In genomic region chr1:54488831-54489626, GRCh38 we compare ENCODE assay signal across 8 cellular contexts. TPM values are rescaled to one million over a fixed set of nuclear protein-coding genes. Genes with fewer than 3 reads are reported as not detected.
A peak's percentile ranks its signal among the peaks of the same experiment; 100 is the strongest.
DNase-seq lines count a peak whose midpoint lies in the region; ATAC-seq lines count a peak whose summit lies in the region.

No MANE protein-coding gene starts in this region.

- peaks cover 17% of the 10 kb centered on the region for H3K27me3 ChIP-seq in NT2/D1 (ENCODE audit: insufficient read depth, insufficient read length)
- peaks cover 5% of the 10 kb centered on the region for H3K27me3 ChIP-seq in mucosa of stomach (ENCODE audit: control insufficient read depth, insufficient read depth, low read length)

- peak overlapping the region; percentile 60 for H3K4me3 ChIP-seq in NT2/D1 (ENCODE audit: insufficient read length, low read depth)
- H3K4me3 ChIP-seq in mucosa of stomach (ENCODE audit: low read length): peak overlapping the region; percentile 47

- peak; percentile 44 to 61 for DNase-seq in AML-193 (lab: John Stamatoyannopoulos, UW)
- peak; percentile 33 for DNase-seq in HS-5 (ENCODE audit: low read depth)
- peak; percentile 89 for DNase-seq in NT2/D1 (ENCODE audit: low read depth, low spot score)
- DNase-seq in activated T-cell treated with anti-CD3 and anti-CD28 coated beads, Interleukin-2, amount 50 U/mL, for 48 hours: peak; percentile 86 to 87
- peak; percentile 31 for DNase-seq in stimulated activated CD8-positive, alpha-beta memory T cell treated with anti-CD3 and anti-CD28 coated beads, Interleukin-7, amount 100 ng/mL, for 24 hours (ENCODE audit: low read depth)

- peak overlapping the region; percentile 92 for H3K9ac ChIP-seq in NT2/D1 (ENCODE audit: insufficient read length, low read depth)
- H3K9ac ChIP-seq in mucosa of stomach (ENCODE audit: low read length): peak overlapping the region; percentile 76

- H3K9me3 ChIP-seq in NT2/D1 (ENCODE audit: insufficient read depth, low read length) (no peaks in the 10 kb centered on the region), mucosa of stomach (ENCODE audit: control insufficient read depth, low read length) (no peaks in the 10 kb centered on the region)

- H3K4me1 ChIP-seq in NT2/D1 (ENCODE audit: insufficient read depth, insufficient read length): peaks cover 18% of the 10 kb centered on the region
- H3K4me1 ChIP-seq in mucosa of stomach (ENCODE audit: control insufficient read depth, insufficient read depth, low read length): peaks cover 27% of the 10 kb centered on the region

- peak; percentile 67 for ATAC-seq in GM19023 (IDR thresholded peaks at IDR 0.05; ENCODE audit: unreplicated experiment)
- peak; percentile 72 for ATAC-seq in esophagus mucosa

- H3K36me3 ChIP-seq in NT2/D1 (ENCODE audit: insufficient read depth, insufficient read length, low read length): no peaks in the 10 kb centered on the region
- H3K36me3 ChIP-seq in mucosa of stomach (ENCODE audit: control insufficient read depth, insufficient read depth, low read length): no peaks in the 10 kb centered on the region

RNA-seq across cellular contexts. Expression of gene ACOT11, which starts 59.0 kb away (rescaled TPM):
- total RNA-seq in esophagus mucosa: 16.1 TPM

Comparison
In these comparisons a context has a peak if more than half of its experiments do, and no peak if none do; other contexts are left out.
1. Peak in every context shown above with its lines: DNase-seq, ATAC-seq and H3K4me3 ChIP-seq.
2. DNase-seq: peak in every context shown above with its lines; median percentile 89 in NT2/D1; 86 in activated T-cell treated with anti-CD3 and anti-CD28 coated beads, Interleukin-2, amount 50 U/mL, for 48 hours; 52 in AML-193; 33 in HS-5; 31 in stimulated activated CD8-positive, alpha-beta memory T cell treated with anti-CD3 and anti-CD28 coated beads, Interleukin-7, amount 100 ng/mL, for 24 hours.